In genomic region chr14:66137076-66137475, GRCh38 we compare ENCODE assay signal across 21 cellular contexts.
DNase-seq lines count a peak whose midpoint lies in the region; ATAC-seq, FAIRE-seq and TF ChIP-seq lines count a peak whose summit lies in the region.
"Had no signal": no experiment of that assay in that cellular context is flagged by ENCODE, and none has a peak within 500 bp of the region (broad histone marks: within the 10 kb centered on the region; RNA-seq: fewer than 3 reads in every experiment).

No MANE protein-coding gene starts in this region.

- H3K27ac ChIP-seq in A673 (ENCODE audit: low read depth, low read length, poor library complexity, severe bottlenecking) (no peak overlapping the region), heart left ventricle (no peak overlapping the region), SJCRH30 (no peak overlapping the region)
- H3K27ac ChIP-seq: PC-9, RWPE1 had no signal

- H3K9me3 ChIP-seq in A673 (ENCODE audit: low read depth, low read length, poor library complexity, severe bottlenecking), result no peaks in the 10 kb centered on the region
- no peaks in the 10 kb centered on the region for H3K9me3 ChIP-seq in heart left ventricle
- H3K9me3 ChIP-seq in SJCRH30 (replicated peaks), result no peaks in the 10 kb centered on the region
- H3K9me3 ChIP-seq: Caco-2 had no signal

- WGBS in heart left ventricle, 4 donors, result 85 to 92% (median 90%) methylated on average over 8 of the region's 8 CpGs

- no peak for TF ChIP-seq CTCF in A673 (conservative IDR thresholded peaks at IDR 0.05; ENCODE audit: low read depth, low read length)
- no peak for TF ChIP-seq CTCF in heart left ventricle (IDR thresholded peaks at IDR 0.05)

- H3K4me3 ChIP-seq in A673 (ENCODE audit: low read depth, low read length, poor library complexity, severe bottlenecking) (no peak overlapping the region), heart left ventricle (no peak overlapping the region), SJCRH30 (no peak overlapping the region)
- H3K4me3 ChIP-seq: GM23338, PC-9 had no signal

- ATAC-seq in heart left ventricle, result no peak
- ATAC-seq: GM23338, T-helper 17 cell had no signal

- TF ChIP-seq POLR2A in heart left ventricle (IDR thresholded peaks at IDR 0.05), result no peak

- no TSS peak for BruUV-seq in A673 (replicated peaks; lab: Mats Ljungman, UMichigan)

- DNase-seq in A673 (ENCODE audit: low spot score) (peak; percentile 8), HTR-8/SVneo (ENCODE audit: insufficient read length, low spot score) (no peak), NCI-H187 (lab: John Stamatoyannopoulos, UW) (peak; percentile 91 to 92), NCI-H510A treated with DMSO at 0.1 percent for 48 hours (lab: John Stamatoyannopoulos, UW) (peak; percentile 57), SIG-M5 treated with dmso at 0.1 percent for 504 hours (lab: John Stamatoyannopoulos, UW; ENCODE audit: unreplicated experiment) (no peak), heart left ventricle (no peak), SJCRH30 (no peak), cerebellum (ENCODE audit: low spot score) (no peak)
- DNase-seq: Caco-2; CD4-positive, alpha-beta T cell; HCEC 1CT; NCI-H146; NCI-H2171; NCI-H526; PC-9; T-helper 17 cell had no signal

- POLR2A ChIA-PET in A673 (lab: Charles Lee; ENCODE audit: low non-redundant PET), result no interaction called here

- CTCF ChIA-PET in A673 (lab: Charles Lee), result no interaction called here

- H3K4me1 ChIP-seq in A673 (ENCODE audit: insufficient read depth, low read length, poor library complexity, severe bottlenecking) (no peaks in the 10 kb centered on the region), heart left ventricle (peaks cover 0 to 10% (median 0%) of the 10 kb centered on the region in 12 donors), SJCRH30 (no peaks in the 10 kb centered on the region)
- H3K4me1 ChIP-seq: Caco-2 had no signal

- H3K36me3 ChIP-seq in A673 (ENCODE audit: insufficient read depth, low read length, poor library complexity, severe bottlenecking) (no peaks in the 10 kb centered on the region), heart left ventricle (no peaks in the 10 kb centered on the region), SJCRH30 (no peaks in the 10 kb centered on the region)

- H3K27me3 ChIP-seq in A673 (replicated peaks; ENCODE audit: insufficient read depth, low read depth, low read length, poor library complexity), result no peaks in the 10 kb centered on the region
- H3K27me3 ChIP-seq in heart left ventricle, result no peaks in the 10 kb centered on the region
- H3K27me3 ChIP-seq in SJCRH30, result no peaks in the 10 kb centered on the region

- intact Hi-C loops in A673 (cut with micrococcal nuclease; ENCODE audit: unreplicated experiment), result no loop called here
- intact Hi-C loops in heart left ventricle (cut with DNase I), result no loop called here

- peak; percentile 88 for FAIRE-seq in HTR-8/SVneo (lab: Jason Lieb, UNC)
- FAIRE-seq: A204.1, GM12891, GM18507 had no signal

Comparison
In these comparisons a context has a peak if more than half of its experiments do, and no peak if none do; other contexts are left out.
1. DNase-seq: peak in A673 (single experiment), NCI-H187 (2 of 2) and NCI-H510A treated with DMSO at 0.1 percent for 48 hours (single experiment); none in HTR-8/SVneo (single experiment), SIG-M5 treated with dmso at 0.1 percent for 504 hours (single experiment), heart left ventricle (0 of 5), SJCRH30 (0 of 2) and cerebellum (single experiment).